Comparison of ENCODE assay signal across 9 cellular contexts in genomic region chr13:51230473-51231105, GRCh38. TPM values are rescaled to one million over a fixed set of nuclear protein-coding genes. Genes with fewer than 3 reads are reported as not detected.
DNase-seq lines count a peak whose midpoint lies in the region; ATAC-seq and TF ChIP-seq lines count a peak whose summit lies in the region.
"Had no signal": no experiment of that assay in that cellular context is flagged by ENCODE, and none has a peak within 500 bp of the region (broad histone marks: within the 10 kb centered on the region; RNA-seq: fewer than 3 reads in every experiment).

No MANE protein-coding gene starts in this region.

- ATAC-seq in HG02970 (IDR thresholded peaks at IDR 0.05; ENCODE audit: low FRiP score, unreplicated experiment): no peak
- no peak for ATAC-seq in stimulated activated naive CD8-positive, alpha-beta T cell treated with anti-CD3 and anti-CD28 coated beads, Interleukin-15, Interleukin-2, amounts not matched to agents 100 U/mL and 50 U/mL, for 24 hours

- WGBS in endodermal cell (ENCODE audit: insufficient coverage in 1 of 2, insufficient read length in 1 of 2), 2 experiments: 34 to 53% methylated on average over 4 to 7 of the region's 8 CpGs

- peaks cover 56% of the 10 kb centered on the region for H3K36me3 Mint-ChIP-seq in endodermal cell (ENCODE audit: low read depth)

- peak overlapping the region; percentile 20 for H3K27ac Mint-ChIP-seq in endodermal cell

- H3K9ac ChIP-seq in endodermal cell (ENCODE audit: extremely low read depth, low read length, poor library complexity, severe bottlenecking): no peak overlapping the region

- DNase-seq in NCI-H82 treated with DMSO at 0.1 percent for 48 hours (lab: John Stamatoyannopoulos, UW; ENCODE audit: unreplicated experiment): peak; percentile 37
- peak; percentile 58 for DNase-seq in endodermal cell
- DNase-seq in medulla oblongata (ENCODE audit: extremely low spot score): peak; percentile 79
- DNase-seq in stimulated activated naive CD8-positive, alpha-beta T cell treated with anti-CD3 and anti-CD28 coated beads, Interleukin-15, Interleukin-2, amounts not matched to agents 100 U/mL and 50 U/mL, for 24 hours: no peak
- DNase-seq in retina: no peak
- no peak for DNase-seq in D341Med (ENCODE audit: low spot score)
- DNase-seq: nephron progenitor cell had no signal

- H3K4me1 ChIP-seq in endodermal cell (ENCODE audit: control insufficient read depth, insufficient read depth, low read length): peaks cover 16% of the 10 kb centered on the region

- no peaks in the 10 kb centered on the region for H3K27me3 ChIP-seq in endodermal cell (ENCODE audit: control insufficient read depth, insufficient read depth, low read length, poor library complexity, severe bottlenecking)

- no peak overlapping the region for H3K4me3 Mint-ChIP-seq in endodermal cell
- H3K4me3 Mint-ChIP-seq: nephron progenitor cell had no signal

- peak overlapping the region; percentile 48 for H3K4me3 ChIP-seq in endodermal cell (ENCODE audit: low read length)

- no peaks in the 10 kb centered on the region for H3K27me3 Mint-ChIP-seq in endodermal cell (ENCODE audit: insufficient read depth)

- peaks cover 51% of the 10 kb centered on the region for H3K4me1 Mint-ChIP-seq in endodermal cell

- peaks cover 81% of the 10 kb centered on the region for H3K36me3 ChIP-seq in endodermal cell (ENCODE audit: control insufficient read depth, insufficient read depth, low read length)

- H3K9me3 ChIP-seq in endodermal cell (ENCODE audit: control insufficient read depth, low read length): no peaks in the 10 kb centered on the region

- H3K27ac ChIP-seq in endodermal cell (ENCODE audit: low read depth, low read length) (no peak overlapping the region), temporal lobe (ENCODE audit: low read depth, low read length) (peak overlapping the region; percentile 54)

- no peak for TF ChIP-seq CTCF in endodermal cell (conservative IDR thresholded peaks at IDR 0.05)

- no peaks in the 10 kb centered on the region for H3K9me3 Mint-ChIP-seq in endodermal cell

RNA-seq across cellular contexts. Expression of gene FAM124A, which starts 8.4 kb away (rescaled TPM):
- total RNA-seq in endodermal cell: 10 to 100 TPM; 49.7 to 56.6 TPM
- polyA plus RNA-seq in endodermal cell (2013, experiment 1 of 2): 9.0 TPM
- polyA plus RNA-seq in endodermal cell (2013, experiment 2 of 2): 7.9 TPM
- 9.8 TPM for total RNA-seq in temporal lobe

Comparison
In these comparisons a context has a peak if more than half of its experiments do, and no peak if none do; other contexts are left out.
1. DNase-seq: peak in NCI-H82 treated with DMSO at 0.1 percent for 48 hours (single experiment), endodermal cell (single experiment) and medulla oblongata (single experiment); none in stimulated activated naive CD8-positive, alpha-beta T cell treated with anti-CD3 and anti-CD28 coated beads, Interleukin-15, Interleukin-2, amounts not matched to agents 100 U/mL and 50 U/mL, for 24 hours (single experiment), retina (single experiment) and D341Med (single experiment).